Comparison of ENCODE assay signal across 2 cellular contexts in the genomic region with DNA sequence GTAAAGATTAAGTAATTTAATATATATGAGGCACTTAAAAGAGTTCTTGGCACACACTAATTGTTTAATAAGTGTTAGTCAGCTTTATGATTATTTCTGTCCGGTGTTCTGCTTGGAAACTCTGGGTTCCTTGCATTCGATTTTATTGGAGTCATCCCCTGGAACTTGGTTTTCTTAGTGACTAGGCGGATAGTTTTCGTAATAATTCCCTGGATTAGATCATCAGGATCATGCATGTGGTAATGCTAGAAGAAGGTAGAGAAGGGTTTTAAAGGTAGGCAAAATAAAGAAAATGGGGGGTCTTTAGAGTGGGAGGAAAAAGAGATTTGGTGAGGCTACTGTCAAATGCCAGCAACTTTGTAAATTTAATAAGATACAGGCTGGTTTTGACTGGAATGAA.
TF ChIP-seq lines count a peak whose summit lies in the region.

No MANE protein-coding gene starts in this region.

TF ChIP-seq in IMR-90, 13 proteins besides CTCF, POLR2A, EP300 and RAD21 (continued from another document):
- no peak for TF ChIP-seq USF2 (IDR thresholded peaks at IDR 0.05; ENCODE audit: low read depth, low read length)

TF ChIP-seq in HepG2, 621 proteins besides CTCF, POLR2A, EP300 and RAD21 (continued from another document):
- TF ChIP-seq MBNL3 (CRISPR knock-in tag; conservative IDR thresholded peaks at IDR 0.05): no peak
- no peak for TF ChIP-seq ZNF766 (CRISPR knock-in tag; IDR thresholded peaks at IDR 0.05; ENCODE audit: borderline replicate concordance)
- TF ChIP-seq ZNF564 (CRISPR knock-in tag; IDR thresholded peaks at IDR 0.05): no peak
- no peak for TF ChIP-seq ZNF549 (CRISPR knock-in tag; IDR thresholded peaks at IDR 0.05)
